Comparison of ENCODE assay signal across 27 cellular contexts in genomic region chr10:121106607-121107006, GRCh38.
"Had no signal": no experiment of that assay in that cellular context is flagged by ENCODE, and none has a peak within 500 bp of the region (broad histone marks: within the 10 kb centered on the region; RNA-seq: fewer than 3 reads in every experiment).

No MANE protein-coding gene starts in this region.

- H3K27ac ChIP-seq: ascending aorta, breast epithelium, cardiac muscle cell, colonic mucosa, epithelial cell of prostate, esophagus squamous epithelium, gastroesophageal sphincter, WERI-Rb-1 had no signal

- H3K36me3 ChIP-seq: ascending aorta, breast epithelium, cardiac muscle cell, colonic mucosa, esophagus squamous epithelium, gastroesophageal sphincter, WERI-Rb-1 had no signal

- H3K9me3 ChIP-seq: ascending aorta, breast epithelium, colonic mucosa, esophagus squamous epithelium, gastroesophageal sphincter had no signal

- H3K4me3 ChIP-seq: ascending aorta, breast epithelium, cardiac muscle cell, colonic mucosa, esophagus squamous epithelium, gastroesophageal sphincter had no signal

- H3K4me1 ChIP-seq: ascending aorta, breast epithelium, colonic mucosa, gastroesophageal sphincter had no signal

- DNase-seq: activated B cell treated with CpG ODN at 0.5 μM for 24 hours; activated CD4-positive, alpha-beta memory T cell treated with anti-CD3 and anti-CD28 coated beads for 36 hours; activated CD4-positive, alpha-beta T cell treated with anti-CD3 and anti-CD28 coated beads, Interleukin-2, amount 10 ng/mL, durations not matched to agents 24 days and 14 days; activated CD8-positive, alpha-beta memory T cell treated with anti-CD3 and anti-CD28 coated beads, Interleukin-2, amount 50 U/mL, for 48 hours; activated CD8-positive, alpha-beta T cell treated with anti-CD3 and anti-CD28 coated beads, Interleukin-2, amount 10 ng/mL, durations not matched to agents 7 days and 5 days; activated gamma-delta T cell; activated naive CD4-positive, alpha-beta T cell; activated naive CD4-positive, alpha-beta T cell treated with anti-CD3 and anti-CD28 coated beads, Interleukin-2, amount 10 ng/mL, durations not matched to agents 7 days and 5 days; activated naive CD8-positive, alpha-beta T cell treated with anti-CD3 and anti-CD28 coated beads, Interleukin-2, amount 10 ng/mL, durations not matched to agents 7 days and 5 days; activated T-cell treated with anti-CD3 and anti-CD28 coated beads for 4 hours; activated T-cell treated with anti-CD3 and anti-CD28 coated beads, Interleukin-2, amount 50 U/mL, for 24 hours; activated T-cell treated with anti-CD3 and anti-CD28 coated beads, Interleukin-2, amount 50 U/mL, for 72 hours; central memory CD4-positive, alpha-beta T cell; cerebellar nuclear complex; colonic mucosa; effector CD8-positive, alpha-beta T cell; esophagus squamous epithelium; foreskin melanocyte; T-helper 1 cell; T-helper 17 cell; T1000; WERI-Rb-1 had no signal

- H3K27me3 ChIP-seq: ascending aorta, breast epithelium, cardiac muscle cell, colonic mucosa, esophagus squamous epithelium, gastroesophageal sphincter had no signal
